ENCODE assay signal across 18 cellular contexts in the genomic region with DNA sequence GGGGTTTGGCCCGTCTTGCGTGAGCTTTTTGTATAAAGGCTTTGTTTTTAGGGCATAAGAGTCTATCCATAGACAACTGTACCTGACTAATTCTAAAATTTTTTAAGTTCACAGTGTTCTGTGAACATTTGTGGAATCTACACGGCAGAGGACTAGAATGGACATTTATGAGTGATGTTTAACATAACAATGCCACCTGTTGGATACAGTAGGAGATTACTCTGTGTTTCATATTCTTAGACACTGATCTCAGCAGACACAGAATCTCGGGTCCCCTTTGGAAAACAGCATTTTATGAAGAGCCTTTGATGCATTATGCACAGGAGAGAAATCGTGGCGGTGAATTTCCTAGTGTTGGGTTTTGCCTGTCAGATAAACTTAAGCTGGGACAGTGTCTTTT.
"Had no signal": no experiment of that assay in that cellular context is flagged by ENCODE, and none has a peak within 500 bp of the region (broad histone marks: within the 10 kb centered on the region; RNA-seq: fewer than 3 reads in every experiment).

No MANE protein-coding gene starts in this region.

- H3K9me3 Mint-ChIP-seq: stimulated activated naive B cell treated with anti-CD40 and anti-IgM and Interleukin-4, amounts not matched to agents 10 μg/mL and 1 μg/mL and 100 μg/mL, for 72 hours had no signal

- H3K36me3 ChIP-seq: brain microvascular endothelial cell, thoracic aorta, upper lobe of left lung had no signal

- H3K27me3 Mint-ChIP-seq: activated CD4-positive, alpha-beta memory T cell treated with anti-CD3 and anti-CD28 coated beads, Interleukin-2, amount 10 ng/mL, durations not matched to agents 7 days and 5 days; activated CD8-positive, alpha-beta memory T cell treated with anti-CD3 and anti-CD28 coated beads, Interleukin-2, amount 10 ng/mL, durations not matched to agents 7 days and 5 days; activated T-helper 17 cell treated with anti-CD3 and anti-CD28 coated beads, Interleukin-2, amount 50 U/mL, for 72 hours; natural killer cell treated with Interleukin-12 subunit alpha and Interleukin-12 subunit beta and Interleukin-15 and Interleukin-18, amount 100 ng/mL, for 72 hours; stimulated activated naive B cell treated with anti-CD40 and anti-IgM and Interleukin-4, amounts not matched to agents 10 μg/mL and 1 μg/mL and 100 μg/mL, for 72 hours had no signal

- ATAC-seq: activated CD8-positive, alpha-beta memory T cell treated with anti-CD3 and anti-CD28 coated beads, Interleukin-2, amount 10 ng/mL, durations not matched to agents 7 days and 5 days; activated T-helper 17 cell treated with anti-CD3 and anti-CD28 coated beads, Interleukin-2, amount 50 U/mL, for 72 hours; left cardiac atrium; natural killer cell treated with Interleukin-12 subunit alpha and Interleukin-12 subunit beta and Interleukin-15 and Interleukin-18, amount 100 ng/mL, for 72 hours; stimulated activated naive B cell treated with anti-CD40 and anti-IgM and Interleukin-4, amounts not matched to agents 10 μg/mL and 1 μg/mL and 100 μg/mL, for 72 hours; WTC11 had no signal

- H3K27me3 ChIP-seq: brain microvascular endothelial cell, dorsolateral prefrontal cortex, upper lobe of left lung had no signal

- H3K9me3 ChIP-seq: thoracic aorta, upper lobe of left lung had no signal

- H3K27ac Mint-ChIP-seq: activated CD4-positive, alpha-beta memory T cell treated with anti-CD3 and anti-CD28 coated beads, Interleukin-2, amount 10 ng/mL, durations not matched to agents 7 days and 5 days; activated CD8-positive, alpha-beta memory T cell treated with anti-CD3 and anti-CD28 coated beads, Interleukin-2, amount 10 ng/mL, durations not matched to agents 7 days and 5 days; activated naive CD8-positive, alpha-beta T cell treated with anti-CD3 and anti-CD28 coated beads, Interleukin-2, amount 10 ng/mL, durations not matched to agents 7 days and 5 days; activated T-helper 17 cell treated with anti-CD3 and anti-CD28 coated beads, Interleukin-2, amount 50 U/mL, for 72 hours; mesothelial cell of epicardium; natural killer cell treated with Interleukin-12 subunit alpha and Interleukin-12 subunit beta and Interleukin-15 and Interleukin-18, amount 100 ng/mL, for 72 hours; stimulated activated naive B cell treated with anti-CD40 and anti-IgM and Interleukin-4, amounts not matched to agents 10 μg/mL and 1 μg/mL and 100 μg/mL, for 72 hours; WTC11 had no signal

- H3K36me3 Mint-ChIP-seq: activated CD8-positive, alpha-beta memory T cell treated with anti-CD3 and anti-CD28 coated beads, Interleukin-2, amount 10 ng/mL, durations not matched to agents 7 days and 5 days; activated naive CD8-positive, alpha-beta T cell treated with anti-CD3 and anti-CD28 coated beads, Interleukin-2, amount 10 ng/mL, durations not matched to agents 7 days and 5 days; natural killer cell treated with Interleukin-12 subunit alpha and Interleukin-12 subunit beta and Interleukin-15 and Interleukin-18, amount 100 ng/mL, for 72 hours; stimulated activated naive B cell treated with anti-CD40 and anti-IgM and Interleukin-4, amounts not matched to agents 10 μg/mL and 1 μg/mL and 100 μg/mL, for 72 hours had no signal

- H3K4me1 ChIP-seq: upper lobe of left lung had no signal

- H3K4me3 ChIP-seq: dorsolateral prefrontal cortex, lung, thoracic aorta, upper lobe of left lung had no signal

- H3K27ac ChIP-seq: brain microvascular endothelial cell, thoracic aorta, upper lobe of left lung had no signal

- DNase-seq: activated CD4-positive, alpha-beta memory T cell treated with anti-CD3 and anti-CD28 coated beads, Interleukin-2, amount 10 ng/mL, durations not matched to agents 7 days and 5 days; activated CD4-positive, alpha-beta T cell treated with anti-CD3 and anti-CD28 coated beads for 4 hours; activated CD8-positive, alpha-beta memory T cell treated with anti-CD3 and anti-CD28 coated beads, Interleukin-2, amount 10 ng/mL, durations not matched to agents 7 days and 5 days; activated naive CD4-positive, alpha-beta T cell treated with Interleukin-2 at 50 U/mL for 16 hours; activated naive CD8-positive, alpha-beta T cell treated with anti-CD3 and anti-CD28 coated beads, Interleukin-2, amount 10 ng/mL, durations not matched to agents 7 days and 5 days; activated T-cell treated with anti-CD3 and anti-CD28 coated beads, Interleukin-2, amount 50 U/mL, for 1 hour; brain microvascular endothelial cell; central memory CD4-positive, alpha-beta T cell; dorsolateral prefrontal cortex; left cardiac atrium; stimulated activated naive B cell treated with anti-CD40 and anti-IgM and Interleukin-4, amounts not matched to agents 10 μg/mL and 1 μg/mL and 100 μg/mL, for 72 hours; upper lobe of left lung had no signal

- H3K4me1 Mint-ChIP-seq: activated CD4-positive, alpha-beta memory T cell treated with anti-CD3 and anti-CD28 coated beads, Interleukin-2, amount 10 ng/mL, durations not matched to agents 7 days and 5 days; activated CD8-positive, alpha-beta memory T cell treated with anti-CD3 and anti-CD28 coated beads, Interleukin-2, amount 10 ng/mL, durations not matched to agents 7 days and 5 days; activated naive CD8-positive, alpha-beta T cell treated with anti-CD3 and anti-CD28 coated beads, Interleukin-2, amount 10 ng/mL, durations not matched to agents 7 days and 5 days; activated T-helper 17 cell treated with anti-CD3 and anti-CD28 coated beads, Interleukin-2, amount 50 U/mL, for 72 hours; stimulated activated naive B cell treated with anti-CD40 and anti-IgM and Interleukin-4, amounts not matched to agents 10 μg/mL and 1 μg/mL and 100 μg/mL, for 72 hours had no signal

- H3K4me3 Mint-ChIP-seq: activated CD4-positive, alpha-beta memory T cell treated with anti-CD3 and anti-CD28 coated beads, Interleukin-2, amount 10 ng/mL, durations not matched to agents 7 days and 5 days; activated CD8-positive, alpha-beta memory T cell treated with anti-CD3 and anti-CD28 coated beads, Interleukin-2, amount 10 ng/mL, durations not matched to agents 7 days and 5 days; activated naive CD8-positive, alpha-beta T cell treated with anti-CD3 and anti-CD28 coated beads, Interleukin-2, amount 10 ng/mL, durations not matched to agents 7 days and 5 days; activated T-helper 17 cell treated with anti-CD3 and anti-CD28 coated beads, Interleukin-2, amount 50 U/mL, for 72 hours; mesothelial cell of epicardium; natural killer cell treated with Interleukin-12 subunit alpha and Interleukin-12 subunit beta and Interleukin-15 and Interleukin-18, amount 100 ng/mL, for 72 hours; stimulated activated naive B cell treated with anti-CD40 and anti-IgM and Interleukin-4, amounts not matched to agents 10 μg/mL and 1 μg/mL and 100 μg/mL, for 72 hours; WTC11 had no signal
